8 cellular contexts compared by ENCODE assay signal in genomic region chr20:49608752-49609670, GRCh38. TPM values are rescaled to one million over a fixed set of nuclear protein-coding genes. Genes with fewer than 3 reads are reported as not detected.
DNase-seq lines count a peak whose midpoint lies in the region; ATAC-seq and TF ChIP-seq lines count a peak whose summit lies in the region.

No MANE protein-coding gene starts in this region.

- H3K27ac ChIP-seq in DND-41 (ENCODE audit: low read length) = no peak overlapping the region
- no peak overlapping the region for H3K27ac ChIP-seq in effector memory CD4-positive, alpha-beta T cell (ENCODE audit: insufficient read depth, low read length, poor library complexity, severe bottlenecking)

- peaks cover 3% of the 10 kb centered on the region for H4K20me1 ChIP-seq in DND-41 (ENCODE audit: insufficient read depth, low read length)

- H3K4me3 ChIP-seq in DND-41 (ENCODE audit: low read depth in 1 of 2, low read length in 2 of 2) = no peak overlapping the region
- H3K4me3 ChIP-seq in effector memory CD4-positive, alpha-beta T cell (ENCODE audit: insufficient read depth, low read depth, low read length, poor library complexity, severe bottlenecking) = peak overlapping the region; percentile 33

- peak; percentile 96 for TF ChIP-seq CTCF in DND-41 (IDR thresholded peaks at IDR 0.05; ENCODE audit: borderline replicate concordance, extremely low read depth, low read length, poor library complexity, severe bottlenecking)

- ATAC-seq in DND-41 (ENCODE audit: insufficient read depth, low read depth) (peak; percentile 89), HG03342 (IDR thresholded peaks at IDR 0.05; ENCODE audit: unreplicated experiment) (peak; percentile 46), HG02970 (IDR thresholded peaks at IDR 0.05; ENCODE audit: low FRiP score, unreplicated experiment) (no peak)
- peak; percentile 86 for ATAC-seq in activated CD8-positive, alpha-beta T cell treated with anti-CD3 and anti-CD28 coated beads, Interleukin-2, amount 10 ng/mL, durations not matched to agents 7 days and 5 days

- no peaks in the 10 kb centered on the region for H3K27me3 ChIP-seq in DND-41 (ENCODE audit: insufficient read depth, low read length, poor library complexity)
- no peaks in the 10 kb centered on the region for H3K27me3 ChIP-seq in effector memory CD4-positive, alpha-beta T cell (replicated peaks; ENCODE audit: control insufficient read depth, insufficient read depth, low read length, poor library complexity, severe bottlenecking)

- H3K27me3 Mint-ChIP-seq in activated CD8-positive, alpha-beta T cell treated with anti-CD3 and anti-CD28 coated beads, Interleukin-2, amount 10 ng/mL, durations not matched to agents 7 days and 5 days (ENCODE audit: low read depth) = no peaks in the 10 kb centered on the region

- H2AFZ ChIP-seq in DND-41 (ENCODE audit: low read depth, low read length) = peak overlapping the region; percentile 48; the same call in 1 of the 2 replicates

- H3K4me1 Mint-ChIP-seq in activated CD8-positive, alpha-beta T cell treated with anti-CD3 and anti-CD28 coated beads, Interleukin-2, amount 10 ng/mL, durations not matched to agents 7 days and 5 days (ENCODE audit: low read depth) = peaks cover 36% of the 10 kb centered on the region

- peak overlapping the region; percentile 40; the same call in 1 of the 2 replicates for H3K4me2 ChIP-seq in DND-41 (ENCODE audit: insufficient read depth, low read length)

- POLR2A ChIA-PET in activated CD8-positive, alpha-beta T cell treated with anti-CD3 and anti-CD28 coated beads, Interleukin-2, amount 10 ng/mL, durations not matched to agents 7 days and 5 days (lab: Charles Lee) = interaction anchor here (0.6 to 1.5 kb wide), 3 partner anchors 13 to 61 kb away, joined by 3 read pairs; no protein-coding TSS in a partner anchor

- H3K9me3 Mint-ChIP-seq in activated CD8-positive, alpha-beta T cell treated with anti-CD3 and anti-CD28 coated beads, Interleukin-2, amount 10 ng/mL, durations not matched to agents 7 days and 5 days (ENCODE audit: insufficient read depth) = no peaks in the 10 kb centered on the region

- CTCF ChIA-PET in activated CD8-positive, alpha-beta T cell treated with anti-CD3 and anti-CD28 coated beads, Interleukin-2, amount 10 ng/mL, durations not matched to agents 7 days and 5 days (lab: Charles Lee) = interaction anchor here (0.6 to 15.3 kb wide), 37 partner anchors 8 to 307 kb away, joined by 3 to 459 read pairs (median 5); no protein-coding TSS in a partner anchor

- peak overlapping the region; percentile 38 for H3K4me3 Mint-ChIP-seq in activated CD8-positive, alpha-beta T cell treated with anti-CD3 and anti-CD28 coated beads, Interleukin-2, amount 10 ng/mL, durations not matched to agents 7 days and 5 days

- H3K27ac Mint-ChIP-seq in activated CD8-positive, alpha-beta T cell treated with anti-CD3 and anti-CD28 coated beads, Interleukin-2, amount 10 ng/mL, durations not matched to agents 7 days and 5 days = peak overlapping the region; percentile 32

- peaks cover 11% of the 10 kb centered on the region for H3K36me3 Mint-ChIP-seq in activated CD8-positive, alpha-beta T cell treated with anti-CD3 and anti-CD28 coated beads, Interleukin-2, amount 10 ng/mL, durations not matched to agents 7 days and 5 days (ENCODE audit: low read depth)

- H3K4me1 ChIP-seq in DND-41 (ENCODE audit: insufficient read depth, low read length) = peaks cover 14% of the 10 kb centered on the region
- H3K4me1 ChIP-seq in effector memory CD4-positive, alpha-beta T cell (ENCODE audit: control insufficient read depth, insufficient read depth, low read length, poor library complexity, severe bottlenecking) = peaks cover 6% of the 10 kb centered on the region

- H3K79me2 ChIP-seq in DND-41 (ENCODE audit: insufficient read depth, low read length) = no peaks in the 10 kb centered on the region

- H3K36me3 ChIP-seq in DND-41 (ENCODE audit: insufficient read depth, low read length) = no peaks in the 10 kb centered on the region
- H3K36me3 ChIP-seq in effector memory CD4-positive, alpha-beta T cell (ENCODE audit: control insufficient read depth, insufficient read depth, low read length) = no peaks in the 10 kb centered on the region

- no peaks in the 10 kb centered on the region for H3K9me3 ChIP-seq in DND-41 (ENCODE audit: insufficient read depth, low read length, severe bottlenecking)
- no peaks in the 10 kb centered on the region for H3K9me3 ChIP-seq in effector memory CD4-positive, alpha-beta T cell (ENCODE audit: control insufficient read depth, low read length)

- no peak overlapping the region for H3K9ac ChIP-seq in DND-41 (ENCODE audit: low read depth, low read length)

- DNase-seq in DND-41 = peak; percentile 75
- DNase-seq in NCI-H748 treated with DMSO at 0.1 percent for 48 hours (lab: John Stamatoyannopoulos, UW) = peak; percentile 41
- peak; percentile 89 for DNase-seq in activated CD8-positive, alpha-beta T cell treated with anti-CD3 and anti-CD28 coated beads, Interleukin-2, amount 10 ng/mL, durations not matched to agents 7 days and 5 days
- peak; percentile 45 to 55 (median 48) for DNase-seq in effector memory CD4-positive, alpha-beta T cell
- peak; percentile 35 for DNase-seq in midbrain (lab: John Stamatoyannopoulos, UW)
- DNase-seq in stimulated activated CD8-positive, alpha-beta memory T cell treated with anti-CD3 and anti-CD28 coated beads, Interleukin-4, amount 100 ng/mL, for 48 hours = peak; percentile 86

RNA-seq across cellular contexts. Expression of gene PTGIS, which starts 41.1 kb away (rescaled TPM):
- total RNA-seq in activated CD8-positive, alpha-beta T cell treated with anti-CD3 and anti-CD28 coated beads, Interleukin-2, amount 10 ng/mL, durations not matched to agents 7 days and 5 days = 1 to 10 TPM; 1.9 to 2.5 TPM

Comparison
In these comparisons a context has a peak if more than half of its experiments do, and no peak if none do; other contexts are left out.
1. DNase-seq: peak in every context shown above with its lines; median percentile 89 in activated CD8-positive, alpha-beta T cell treated with anti-CD3 and anti-CD28 coated beads, Interleukin-2, amount 10 ng/mL, durations not matched to agents 7 days and 5 days; 86 in stimulated activated CD8-positive, alpha-beta memory T cell treated with anti-CD3 and anti-CD28 coated beads, Interleukin-4, amount 100 ng/mL, for 48 hours; 75 in DND-41; 48 in effector memory CD4-positive, alpha-beta T cell; 41 in NCI-H748 treated with DMSO at 0.1 percent for 48 hours; 35 in midbrain.